8 cellular contexts compared by ENCODE assay signal in the genomic region with DNA sequence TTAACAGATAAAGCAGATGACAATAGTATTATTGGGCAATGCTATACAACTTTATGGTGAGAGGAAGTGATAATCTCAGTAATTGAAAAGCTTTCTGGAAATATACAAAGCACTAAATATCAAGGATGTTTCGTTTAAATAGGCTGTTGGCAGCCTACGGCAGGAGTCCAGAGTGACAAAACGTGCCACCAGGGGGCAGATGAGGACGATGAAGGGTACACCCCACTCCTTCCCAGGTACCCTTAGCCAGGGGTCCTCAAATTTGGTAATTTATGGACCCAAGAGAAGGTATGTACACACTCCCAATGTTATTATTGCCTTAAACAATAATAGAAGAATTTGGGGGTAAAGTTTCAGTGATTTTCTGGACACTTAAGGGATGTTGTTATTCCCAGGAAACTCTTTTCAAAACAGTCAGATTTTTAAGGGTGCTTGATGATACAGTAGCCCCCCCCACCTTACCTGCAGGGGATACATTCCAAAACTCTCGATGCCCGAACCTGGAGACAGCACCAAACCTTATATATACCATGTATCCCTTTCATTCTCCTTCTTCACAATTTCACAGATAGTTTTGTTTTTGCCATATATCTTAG. TPM values are rescaled to one million over a fixed set of nuclear protein-coding genes. Genes with fewer than 3 reads are reported as not detected.
DNase-seq lines count a peak whose midpoint lies in the region; FAIRE-seq and TF ChIP-seq lines count a peak whose summit lies in the region.

No MANE protein-coding gene starts in this region.

- H2AFZ ChIP-seq in endothelial cell of umbilical vein (ENCODE audit: low read depth, low read length), result no peak overlapping the region

- POLR2A ChIA-PET in endothelial cell of umbilical vein (lab: Charles Lee), result no interaction called here

- DNase-seq in SHP77 (lab: John Stamatoyannopoulos, UW) (peak; percentile 26 to 33), SHP77 treated with DMSO at 0.1 percent for 48 hours (lab: John Stamatoyannopoulos, UW) (no peak), NCI-H69 (lab: John Stamatoyannopoulos, UW) (peak; percentile 55), endothelial cell of umbilical vein (ENCODE audit: low read depth, low spot score) (no peak), posterior cingulate gyrus (peak in 6 of 10 donors; percentile 52 to 88 (median 62)), GM19238 (ENCODE audit: insufficient read length, low spot score) (no peak), mesenteric fat pad (ENCODE audit: low spot score) (no peak), H4 (ENCODE audit: low spot score) (no peak)

- dilution Hi-C loops in endothelial cell of umbilical vein (cut with MboI; ENCODE audit: extremely low pct_ligation_motif_present, low sequenced_read_pairs), result no loop called here

- H3K36me3 ChIP-seq in endothelial cell of umbilical vein (ENCODE audit: control insufficient read depth in 2 of 2, extremely low read depth in 1 of 2, insufficient read depth in 2 of 2, low read length in 2 of 2), result no peaks in the 10 kb centered on the region

- no peaks in the 10 kb centered on the region for H3K9me3 ChIP-seq in endothelial cell of umbilical vein (replicated peaks; ENCODE audit: control insufficient read depth, insufficient read depth, low read length)

- intact Hi-C loops in endothelial cell of umbilical vein (cut with micrococcal nuclease) (loop anchor here (10.0 kb wide), 3 partner anchors 1306 to 1856 kb away; a partner anchor contains a TSS), posterior cingulate gyrus (cut with DNase I) (no loop called here)

- no TSS peak for BruUV-seq in endothelial cell of umbilical vein (replicated peaks; lab: Mats Ljungman, UMichigan)

- H3K4me1 ChIP-seq in endothelial cell of umbilical vein (ENCODE audit: control insufficient read depth, extremely low read depth, insufficient read depth, low read length), result no peaks in the 10 kb centered on the region

- no peak for TF ChIP-seq POLR2A in endothelial cell of umbilical vein (IDR thresholded peaks at IDR 0.05; ENCODE audit: low read depth, low read length)

- peak; percentile 24 to 35 for TF ChIP-seq CTCF in endothelial cell of umbilical vein (IDR thresholded peaks at IDR 0.05; ENCODE audit: extremely low read depth in 1 of 2, insufficient read depth in 1 of 2, low read depth in 1 of 2, low read length in 2 of 2)

- no peak overlapping the region for H3K4me2 ChIP-seq in endothelial cell of umbilical vein (ENCODE audit: insufficient read depth, low read length)

- H4K20me1 ChIP-seq in endothelial cell of umbilical vein (replicated peaks; ENCODE audit: control insufficient read depth, extremely low read depth, insufficient read depth, low read length), result no peaks in the 10 kb centered on the region

- H3K9me1 ChIP-seq in endothelial cell of umbilical vein (replicated peaks; ENCODE audit: control insufficient read depth, extremely low read depth, insufficient read depth, low read length), result no peaks in the 10 kb centered on the region

- no peak for FAIRE-seq in endothelial cell of umbilical vein (lab: Jason Lieb, UNC)

- peaks cover 3 to 6% of the 10 kb centered on the region in 2 experiments for H3K27me3 ChIP-seq in endothelial cell of umbilical vein (ENCODE audit: control insufficient read depth in 2 of 2, insufficient read depth in 2 of 2, low read length in 2 of 2)

- H3K27ac ChIP-seq in endothelial cell of umbilical vein (ENCODE audit: insufficient read depth, low read depth, low read length), result no peak overlapping the region

- no peak overlapping the region for H3K9ac ChIP-seq in endothelial cell of umbilical vein (replicated peaks; ENCODE audit: extremely low read depth, insufficient read depth, low read length)

- no peaks in the 10 kb centered on the region for H3K79me2 ChIP-seq in endothelial cell of umbilical vein (ENCODE audit: control insufficient read depth, insufficient read depth, low read length)

- CTCF ChIA-PET in endothelial cell of umbilical vein (lab: Charles Lee), result no interaction called here

- no peak overlapping the region for H3K4me3 ChIP-seq in endothelial cell of umbilical vein (replicated peaks in 1 of 3; ENCODE audit: insufficient read depth in 1 of 3, low read depth in 1 of 3, low read length in 3 of 3)

TF ChIP-seq in endothelial cell of umbilical vein, 7 proteins besides CTCF, POLR2A, EP300 and RAD21:
- TF ChIP-seq GATA2 (IDR thresholded peaks at IDR 0.05; ENCODE audit: insufficient read depth, insufficient read length, low read depth, low read length) (no peak), JUN (IDR thresholded peaks at IDR 0.05; ENCODE audit: borderline replicate concordance, insufficient read depth, insufficient read length, low read depth) (no peak), POLR2AphosphoS5 (IDR thresholded peaks at IDR 0.05; ENCODE audit: insufficient read depth, low read depth, low read length) (no peak), FOS (IDR thresholded peaks at IDR 0.05; ENCODE audit: borderline replicate concordance, insufficient read depth, low read length) (no peak), EZH2 (IDR thresholded peaks at IDR 0.05; ENCODE audit: borderline replicate concordance, low read depth, low read length, severe bottlenecking) (no peak), MYC (IDR thresholded peaks at IDR 0.05; ENCODE audit: low read depth, low read length) (no peak)
- TF ChIP-seq, protein P1, sequence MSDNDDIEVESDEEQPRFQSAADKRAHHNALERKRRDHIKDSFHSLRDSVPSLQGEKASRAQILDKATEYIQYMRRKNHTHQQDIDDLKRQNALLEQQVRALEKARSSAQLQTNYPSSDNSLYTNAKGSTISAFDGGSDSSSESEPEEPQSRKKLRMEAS (IDR thresholded peaks at IDR 0.05; ENCODE audit: insufficient read depth, insufficient read length), result no peak

RNA-seq across cellular contexts. Expression of a gene that starts 1.4 kb away (rescaled TPM):
- total RNA-seq in endothelial cell of umbilical vein (not detected in 2 replicates), mesenteric fat pad (0.32 TPM)
- not detected in 2 replicates for polyA plus RNA-seq in endothelial cell of umbilical vein
- polyA plus RNA-seq in endothelial cell of umbilical vein (2011; cell fraction: cytosol; rRNA removed), result not detected in 2 replicates
- not detected in 2 replicates for polyA plus RNA-seq in endothelial cell of umbilical vein (2011; cell fraction: nucleus; rRNA removed)
- 0.08 TPM in 1 of 2 replicates, not detected in the other for polyA plus RNA-seq in endothelial cell of umbilical vein (2012)
- polyA minus RNA-seq in endothelial cell of umbilical vein, result not detected in 2 replicates
- polyA minus RNA-seq in endothelial cell of umbilical vein (2011; cell fraction: cytosol; rRNA and poly(A)+ RNA removed), result not detected
- not detected in 2 replicates for polyA minus RNA-seq in endothelial cell of umbilical vein (2011; cell fraction: nucleus; rRNA and poly(A)+ RNA removed)
- total RNA-seq in H4 (2014; rRNA removed; shearing (Covaris generic)), result 0.27 TPM in 1 of 2 replicates, not detected in the other

RNA-seq across cellular contexts. Expression of a gene that starts 38.1 kb away (rescaled TPM):
- total RNA-seq in endothelial cell of umbilical vein (19.0 and 19.2 TPM in 2 replicates), mesenteric fat pad (49.5 TPM)
- polyA plus RNA-seq in endothelial cell of umbilical vein, result 23.1 and 26.7 TPM in 2 replicates
- polyA plus RNA-seq in endothelial cell of umbilical vein (2011; cell fraction: cytosol; rRNA removed), result 10.2 and 15.1 TPM in 2 replicates
- polyA plus RNA-seq in endothelial cell of umbilical vein (2011; cell fraction: nucleus; rRNA removed), result 3.7 and 4.7 TPM in 2 replicates
- polyA plus RNA-seq in endothelial cell of umbilical vein (2012), result 0.25 and 1.4 TPM in 2 replicates
- 5.3 and 7.2 TPM in 2 replicates for polyA minus RNA-seq in endothelial cell of umbilical vein
- polyA minus RNA-seq in endothelial cell of umbilical vein (2011; cell fraction: cytosol; rRNA and poly(A)+ RNA removed), result not detected
- polyA minus RNA-seq in endothelial cell of umbilical vein (2011; cell fraction: nucleus; rRNA and poly(A)+ RNA removed), result 1.5 and 1.7 TPM in 2 replicates
- total RNA-seq in H4 (2014; rRNA removed; shearing (Covaris generic)), result 0.33 and 1.3 TPM in 2 replicates

Comparison
In these comparisons a context has a peak if more than half of its experiments do, and no peak if none do; other contexts are left out.
1. DNase-seq: peak in SHP77 (2 of 2), NCI-H69 (single experiment) and posterior cingulate gyrus (6 of 10); none in SHP77 treated with DMSO at 0.1 percent for 48 hours (single experiment), endothelial cell of umbilical vein (single experiment), GM19238 (single experiment), mesenteric fat pad (single experiment) and H4 (single experiment).